ENCODE assay signal across 1 cellular context in genomic region chr3:58063022-58063421, GRCh38.
TF ChIP-seq lines count a peak whose summit lies in the region.

No MANE protein-coding gene starts in this region.

TF ChIP-seq in HCT116, 20 proteins besides CTCF, POLR2A, EP300 and RAD21:
- TF ChIP-seq EZH2phosphoT487 (IDR thresholded peaks at IDR 0.05; ENCODE audit: borderline replicate concordance) (no peak), ELF1 (IDR thresholded peaks at IDR 0.05; ENCODE audit: borderline replicate concordance, low read depth) (no peak), JUND (IDR thresholded peaks at IDR 0.05) (no peak)
- TF ChIP-seq, protein P1, sequence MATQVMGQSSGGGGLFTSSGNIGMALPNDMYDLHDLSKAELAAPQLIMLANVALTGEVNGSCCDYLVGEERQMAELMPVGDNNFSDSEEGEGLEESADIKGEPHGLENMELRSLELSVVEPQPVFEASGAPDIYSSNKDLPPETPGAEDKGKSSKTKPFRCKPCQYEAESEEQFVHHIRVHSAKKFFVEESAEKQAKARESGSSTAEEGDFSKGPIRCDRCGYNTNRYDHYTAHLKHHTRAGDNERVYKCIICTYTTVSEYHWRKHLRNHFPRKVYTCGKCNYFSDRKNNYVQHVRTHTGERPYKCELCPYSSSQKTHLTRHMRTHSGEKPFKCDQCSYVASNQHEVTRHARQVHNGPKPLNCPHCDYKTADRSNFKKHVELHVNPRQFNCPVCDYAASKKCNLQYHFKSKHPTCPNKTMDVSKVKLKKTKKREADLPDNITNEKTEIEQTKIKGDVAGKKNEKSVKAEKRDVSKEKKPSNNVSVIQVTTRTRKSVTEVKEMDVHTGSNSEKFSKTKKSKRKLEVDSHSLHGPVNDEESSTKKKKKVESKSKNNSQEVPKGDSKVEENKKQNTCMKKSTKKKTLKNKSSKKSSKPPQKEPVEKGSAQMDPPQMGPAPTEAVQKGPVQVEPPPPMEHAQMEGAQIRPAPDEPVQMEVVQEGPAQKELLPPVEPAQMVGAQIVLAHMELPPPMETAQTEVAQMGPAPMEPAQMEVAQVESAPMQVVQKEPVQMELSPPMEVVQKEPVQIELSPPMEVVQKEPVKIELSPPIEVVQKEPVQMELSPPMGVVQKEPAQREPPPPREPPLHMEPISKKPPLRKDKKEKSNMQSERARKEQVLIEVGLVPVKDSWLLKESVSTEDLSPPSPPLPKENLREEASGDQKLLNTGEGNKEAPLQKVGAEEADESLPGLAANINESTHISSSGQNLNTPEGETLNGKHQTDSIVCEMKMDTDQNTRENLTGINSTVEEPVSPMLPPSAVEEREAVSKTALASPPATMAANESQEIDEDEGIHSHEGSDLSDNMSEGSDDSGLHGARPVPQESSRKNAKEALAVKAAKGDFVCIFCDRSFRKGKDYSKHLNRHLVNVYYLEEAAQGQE (IDR thresholded peaks at IDR 0.05; ENCODE audit: low read depth), result no peak
